Comparison of ENCODE assay signal across 23 cellular contexts in genomic region chr20:35878113-35878620, GRCh38.
"Had no signal": no experiment of that assay in that cellular context is flagged by ENCODE, and none has a peak within 500 bp of the region (broad histone marks: within the 10 kb centered on the region; RNA-seq: fewer than 3 reads in every experiment).

No MANE protein-coding gene starts in this region.

- H3K36me3 Mint-ChIP-seq: activated naive CD4-positive, alpha-beta T cell treated with anti-CD3 and anti-CD28 coated beads, Interleukin-2, amount 50 U/mL, for 72 hours had no signal

- H3K4me3 Mint-ChIP-seq: activated CD8-positive, alpha-beta T cell treated with anti-CD3 and anti-CD28 coated beads for 36 hours had no signal

- H3K9me3 ChIP-seq: left lung, prostate gland, tibial nerve, uterus had no signal

- H3K27me3 ChIP-seq: cardiac muscle cell, foreskin keratinocyte, left lung, tibial nerve, uterus had no signal

- H3K27me3 Mint-ChIP-seq: activated CD8-positive, alpha-beta T cell treated with anti-CD3 and anti-CD28 coated beads for 36 hours had no signal

- DNase-seq: activated CD4-positive, alpha-beta T cell treated with anti-CD3 and anti-CD28 coated beads for 48 hours; activated CD4-positive, CD25-positive, alpha-beta regulatory T cell; activated CD8-positive, alpha-beta T cell treated with anti-CD3 and anti-CD28 coated beads for 36 hours; activated effector memory CD4-positive, alpha-beta T cell treated with anti-CD3 and anti-CD28 coated beads, Interleukin-2, amount 50 U/mL, for 16 hours; activated T-cell treated with anti-CD3 and anti-CD28 coated beads, Interleukin-2, amount 50 U/mL, for 48 hours; amniotic stem cell; dermis blood vessel endothelial cell; effector memory CD4-positive, alpha-beta T cell; foreskin keratinocyte; head of caudate nucleus; left lung; occipital lobe; right cardiac atrium; stimulated activated naive CD8-positive, alpha-beta T cell treated with anti-CD3 and anti-CD28 coated beads, Interleukin-15, Interleukin-2, amounts not matched to agents 100 U/mL and 50 U/mL, for 24 hours; substantia nigra; T-helper 1 cell; T-helper 9 cell; uterus had no signal

- H3K4me3 ChIP-seq: cardiac muscle cell, left lung, prostate gland, skin epidermis, tibial nerve, uterus had no signal

- H3K9me3 Mint-ChIP-seq: activated CD8-positive, alpha-beta T cell treated with anti-CD3 and anti-CD28 coated beads for 36 hours; activated naive CD4-positive, alpha-beta T cell treated with anti-CD3 and anti-CD28 coated beads, Interleukin-2, amount 50 U/mL, for 72 hours had no signal

- H3K27ac ChIP-seq: cardiac muscle cell, foreskin keratinocyte, left lung, prostate gland, skin epidermis, tibial nerve, uterus had no signal

- H3K4me1 ChIP-seq: left lung, uterus had no signal

- ATAC-seq: activated CD8-positive, alpha-beta T cell treated with anti-CD3 and anti-CD28 coated beads for 36 hours; activated naive CD4-positive, alpha-beta T cell treated with anti-CD3 and anti-CD28 coated beads, Interleukin-2, amount 50 U/mL, for 72 hours; foreskin keratinocyte; right cardiac atrium; stimulated activated naive CD8-positive, alpha-beta T cell treated with anti-CD3 and anti-CD28 coated beads, Interleukin-15, Interleukin-2, amounts not matched to agents 100 U/mL and 50 U/mL, for 24 hours had no signal

- H3K36me3 ChIP-seq: cardiac muscle cell, prostate gland, uterus had no signal
